In genomic region chr21:43333301-43334062, GRCh38 we compare ENCODE assay signal across 9 cellular contexts.
DNase-seq lines count a peak whose midpoint lies in the region; ATAC-seq and TF ChIP-seq lines count a peak whose summit lies in the region.
"Had no signal": no experiment of that assay in that cellular context is flagged by ENCODE, and none has a peak within 500 bp of the region (broad histone marks: within the 10 kb centered on the region; RNA-seq: fewer than 3 reads in every experiment).

No MANE protein-coding gene starts in this region.

- peak overlapping the region; percentile 42 for H3K27ac ChIP-seq in suprapubic skin
- H3K27ac ChIP-seq: parathyroid adenoma had no signal

- H3K4me1 ChIP-seq in suprapubic skin: peaks cover 26% of the 10 kb centered on the region

- 23% methylated on average over 32 of the region's 35 CpGs for WGBS in suprapubic skin

- H3K27me3 ChIP-seq in suprapubic skin: peaks cover 2% of the 10 kb centered on the region

- no peak for ATAC-seq in GM19035 (IDR thresholded peaks at IDR 0.05; ENCODE audit: unreplicated experiment)

- no peak for TF ChIP-seq POLR2A in suprapubic skin (IDR thresholded peaks at IDR 0.05)

- DNase-seq in HPDE6-E6E7 (ENCODE audit: extremely low spot score): peak; percentile 74
- peak; percentile 81 for DNase-seq in amniotic stem cell (lab: John Stamatoyannopoulos, UW)
- peak; percentile 84 for DNase-seq in iris pigment epithelial cell (ENCODE audit: low read depth)
- no peak for DNase-seq in suprapubic skin (ENCODE audit: low spot score in 2 of 2)
- no peak for DNase-seq in NCI-H146 treated with DMSO at 0.1 percent for 48 hours (lab: John Stamatoyannopoulos, UW; ENCODE audit: unreplicated experiment)
- DNase-seq in cerebellar nuclear complex (lab: John Stamatoyannopoulos, UW): no peak
- no peak for DNase-seq in activated CD4-positive, CD25-positive, alpha-beta regulatory T cell (lab: John Stamatoyannopoulos, UW)

- TF ChIP-seq EP300 in suprapubic skin (IDR thresholded peaks at IDR 0.05): no peak

- H3K9me3 ChIP-seq in suprapubic skin: no peaks in the 10 kb centered on the region

- no peaks in the 10 kb centered on the region for H3K36me3 ChIP-seq in suprapubic skin

- H3K4me3 ChIP-seq in suprapubic skin: peak overlapping the region; percentile 1

- no peak for TF ChIP-seq CTCF in suprapubic skin (IDR thresholded peaks at IDR 0.05)

Comparison
In these comparisons a context has a peak if more than half of its experiments do, and no peak if none do; other contexts are left out.
1. DNase-seq: peak in HPDE6-E6E7 (single experiment), amniotic stem cell (single experiment) and iris pigment epithelial cell (single experiment); none in suprapubic skin (0 of 2), NCI-H146 treated with DMSO at 0.1 percent for 48 hours (single experiment), cerebellar nuclear complex (0 of 2) and activated CD4-positive, CD25-positive, alpha-beta regulatory T cell (0 of 4).